ENCODE assay signal across 8 cellular contexts in genomic region chr18:46097853-46098615, GRCh38.
DNase-seq lines count a peak whose midpoint lies in the region; ATAC-seq and TF ChIP-seq lines count a peak whose summit lies in the region.

Gene ATP5F1A (minus strand): TSS chr18:46098296. CDS start chr18:46098231, 65 bp downstream.

- H3K27ac ChIP-seq in brain microvascular endothelial cell (peak within 1 kb of the TSS; percentile 88), skin epidermis (peak within 1 kb of the TSS; percentile 63 to 98 (median 91))

- peak; percentile 90 for DNase-seq in SIG-M5 treated with dmso at 0.1 percent for 504 hours (lab: John Stamatoyannopoulos, UW; ENCODE audit: unreplicated experiment)
- no peak for DNase-seq in SIG-M5 (lab: John Stamatoyannopoulos, UW)
- DNase-seq in NCI-H2107 (lab: John Stamatoyannopoulos, UW): peak; percentile 72
- DNase-seq in UCSD-AML1 (lab: John Stamatoyannopoulos, UW; ENCODE audit: unreplicated experiment): peak; percentile 79
- DNase-seq in brain microvascular endothelial cell: peak; percentile 84

- H3K27me3 ChIP-seq in brain microvascular endothelial cell (replicated peaks): no peaks in the 10 kb centered on the region

- TF ChIP-seq CTCF in brain microvascular endothelial cell (IDR thresholded peaks at IDR 0.05; ENCODE audit: low read depth, low read length, missing control alignments): no peak

- peaks cover 23% of the 10 kb centered on the region for H3K36me3 ChIP-seq in brain microvascular endothelial cell (replicated peaks)

- in situ Hi-C loops in brain microvascular endothelial cell (cut with HindIII; ENCODE audit: low pct_ligation_motif_present, low sequenced_read_pairs): loop anchor here (25.0 kb wide), 1 partner anchor 186 kb away; no protein-coding TSS in a partner anchor

- peak within 1 kb of the TSS; percentile 100 for H3K4me3 ChIP-seq in brain microvascular endothelial cell (ENCODE audit: low read depth, low read length)
- H3K4me3 ChIP-seq in iPS-18c (ENCODE audit: insufficient read depth, low read depth, low read length): peak within 1 kb of the TSS; percentile 97
- H3K4me3 ChIP-seq in skin epidermis: peak within 1 kb of the TSS; percentile 72 to 100 (median 83)

- ATAC-seq in HG02973 (IDR thresholded peaks at IDR 0.05; ENCODE audit: unreplicated experiment): peak; percentile 74

- H3K9me3 ChIP-seq in iPS-18c (ENCODE audit: control insufficient read depth, insufficient read depth, low read length): no peaks in the 10 kb centered on the region
